Comparison of ENCODE assay signal across 10 cellular contexts in genomic region chr1:226603030-226603960, GRCh38. TPM values are rescaled to one million over a fixed set of nuclear protein-coding genes. Genes with fewer than 3 reads are reported as not detected.
DNase-seq lines count a peak whose midpoint lies in the region; ATAC-seq and TF ChIP-seq lines count a peak whose summit lies in the region.
"Had no signal": no experiment of that assay in that cellular context is flagged by ENCODE, and none has a peak within 500 bp of the region (broad histone marks: within the 10 kb centered on the region; RNA-seq: fewer than 3 reads in every experiment).

No MANE protein-coding gene starts in this region.

- H3K4me3 ChIP-seq in esophagus squamous epithelium (peak overlapping the region in 2 of 4 donors; percentile 11 to 46), muscle layer of duodenum (ENCODE audit: low read depth in 1 of 2, low read length in 2 of 2) (peak overlapping the region in 1 of 2 donors; percentile 48)

- H3K27ac ChIP-seq in esophagus squamous epithelium, result peak overlapping the region; percentile 73 to 89 (median 82)
- peak overlapping the region; percentile 88 for H3K27ac ChIP-seq in muscle layer of duodenum (ENCODE audit: low read length)

- H3K27me3 Mint-ChIP-seq in activated naive CD8-positive, alpha-beta T cell treated with anti-CD3 and anti-CD28 coated beads, Interleukin-2, amount 50 U/mL, for 24 hours, result no peaks in the 10 kb centered on the region

- no peaks in the 10 kb centered on the region for H3K36me3 Mint-ChIP-seq in activated naive CD8-positive, alpha-beta T cell treated with anti-CD3 and anti-CD28 coated beads, Interleukin-2, amount 50 U/mL, for 24 hours (ENCODE audit: low read depth)
- H3K36me3 Mint-ChIP-seq: activated CD4-positive, alpha-beta memory T cell treated with anti-CD3 and anti-CD28 coated beads for 36 hours; CD4-positive, alpha-beta memory T cell had no signal

- no peak for ATAC-seq in GM18502 (IDR thresholded peaks at IDR 0.05; ENCODE audit: poor library complexity, unreplicated experiment)
- ATAC-seq in activated naive CD8-positive, alpha-beta T cell treated with anti-CD3 and anti-CD28 coated beads, Interleukin-2, amount 50 U/mL, for 24 hours, result no peak

- TF ChIP-seq CTCF in esophagus squamous epithelium (IDR thresholded peaks at IDR 0.05), result no peak

- 42 to 46% methylated on average over 8 of the region's 8 CpGs for WGBS in esophagus squamous epithelium, 2 donors

- H3K9me3 ChIP-seq in esophagus squamous epithelium (no peaks in the 10 kb centered on the region), muscle layer of duodenum (ENCODE audit: control insufficient read depth in 1 of 2, low read length in 2 of 2) (no peaks in the 10 kb centered on the region)

- intact Hi-C loops in esophagus squamous epithelium (cut with DNase I), result no loop called here

- DNase-seq in AG08396 (ENCODE audit: low spot score) (peak; percentile 49), NCI-H446 treated with DMSO at 0.1 percent for 48 hours (lab: John Stamatoyannopoulos, UW) (peak; percentile 80), esophagus squamous epithelium (lab: John Stamatoyannopoulos, UW) (no peak), ureter (ENCODE audit: low spot score) (no peak), cortex of kidney (lab: John Stamatoyannopoulos, UW) (no peak)
- no peak for DNase-seq in activated naive CD8-positive, alpha-beta T cell treated with anti-CD3 and anti-CD28 coated beads, Interleukin-2, amount 50 U/mL, for 24 hours
- DNase-seq: activated CD4-positive, alpha-beta memory T cell treated with anti-CD3 and anti-CD28 coated beads for 36 hours; CD4-positive, alpha-beta memory T cell had no signal

- H3K36me3 ChIP-seq in esophagus squamous epithelium (no peaks in the 10 kb centered on the region), muscle layer of duodenum (ENCODE audit: control insufficient read depth in 1 of 2, insufficient read depth in 2 of 2, low read length in 2 of 2) (no peaks in the 10 kb centered on the region)

- TF ChIP-seq POLR2A in esophagus squamous epithelium (IDR thresholded peaks at IDR 0.05), result no peak

- no peaks in the 10 kb centered on the region for H3K9me3 Mint-ChIP-seq in activated naive CD8-positive, alpha-beta T cell treated with anti-CD3 and anti-CD28 coated beads, Interleukin-2, amount 50 U/mL, for 24 hours
- H3K9me3 Mint-ChIP-seq: activated CD4-positive, alpha-beta memory T cell treated with anti-CD3 and anti-CD28 coated beads for 36 hours had no signal

- peaks cover 0 to 5% (median 0%) of the 10 kb centered on the region in 4 donors for H3K27me3 ChIP-seq in esophagus squamous epithelium
- no peaks in the 10 kb centered on the region for H3K27me3 ChIP-seq in muscle layer of duodenum (ENCODE audit: low read depth, low read length)

- H3K4me3 Mint-ChIP-seq in activated naive CD8-positive, alpha-beta T cell treated with anti-CD3 and anti-CD28 coated beads, Interleukin-2, amount 50 U/mL, for 24 hours, result no peak overlapping the region
- H3K4me3 Mint-ChIP-seq: activated CD4-positive, alpha-beta memory T cell treated with anti-CD3 and anti-CD28 coated beads for 36 hours; CD4-positive, alpha-beta memory T cell had no signal

- H3K4me1 Mint-ChIP-seq in activated naive CD8-positive, alpha-beta T cell treated with anti-CD3 and anti-CD28 coated beads, Interleukin-2, amount 50 U/mL, for 24 hours, result no peaks in the 10 kb centered on the region
- H3K4me1 Mint-ChIP-seq: CD4-positive, alpha-beta memory T cell had no signal

- peaks cover 30 to 50% (median 35%) of the 10 kb centered on the region in 3 donors for H3K4me1 ChIP-seq in esophagus squamous epithelium
- H3K4me1 ChIP-seq in muscle layer of duodenum (ENCODE audit: control insufficient read depth in 1 of 2, insufficient read depth in 2 of 2, low read length in 2 of 2), result peaks cover 9 to 22% of the 10 kb centered on the region in 2 donors

- no peak overlapping the region for H3K27ac Mint-ChIP-seq in activated naive CD8-positive, alpha-beta T cell treated with anti-CD3 and anti-CD28 coated beads, Interleukin-2, amount 50 U/mL, for 24 hours
- H3K27ac Mint-ChIP-seq: activated CD4-positive, alpha-beta memory T cell treated with anti-CD3 and anti-CD28 coated beads for 36 hours had no signal

RNA-seq across cellular contexts. Expression of gene STUM, which starts 54.7 kb away (rescaled TPM):
- total RNA-seq in esophagus squamous epithelium (1 to 10 TPM in 1 of 4 donors, under 1 TPM in 3; 0.15 to 3.2 (median 0.34) TPM), ureter (2.8 TPM)
- total RNA-seq: activated CD4-positive, alpha-beta memory T cell treated with anti-CD3 and anti-CD28 coated beads for 36 hours; CD4-positive, alpha-beta memory T cell had no signal

Comparison
In these comparisons a context has a peak if more than half of its experiments do, and no peak if none do; other contexts are left out.
1. DNase-seq: peak in AG08396 (single experiment) and NCI-H446 treated with DMSO at 0.1 percent for 48 hours (single experiment); none in esophagus squamous epithelium (single experiment), activated naive CD8-positive, alpha-beta T cell treated with anti-CD3 and anti-CD28 coated beads, Interleukin-2, amount 50 U/mL, for 24 hours (single experiment), ureter (single experiment) and cortex of kidney (single experiment).